In genomic region chr1:159510223-159510530, GRCh38 we compare ENCODE assay signal across 2 cellular contexts.
TF ChIP-seq lines count a peak whose summit lies in the region.

No MANE protein-coding gene starts in this region.

TF ChIP-seq in IMR-90, 13 proteins besides CTCF, POLR2A, EP300 and RAD21:
- 0 out of 2 replicates have a peak, but pooled peaks have one; percentile 5 for TF ChIP-seq CEBPB (IDR thresholded peaks at IDR 0.05; ENCODE audit: low read depth, low read length)
- TF ChIP-seq SMC3 (IDR thresholded peaks at IDR 0.05; ENCODE audit: low read depth, low read length), result no peak
- TF ChIP-seq MAFK (IDR thresholded peaks at IDR 0.05; ENCODE audit: low read depth, low read length), result no peak

TF ChIP-seq in K562, 482 proteins besides CTCF, POLR2A, EP300 and RAD21:
- TF ChIP-seq SREBF1 (IDR thresholded peaks at IDR 0.05; ENCODE audit: borderline replicate concordance, low read depth, low read length) (no peak), CEBPG (CRISPR knock-in tag; IDR thresholded peaks at IDR 0.05) (no peak), CEBPG (tag; conservative IDR thresholded peaks at IDR 0.05 in 1 of 2, IDR thresholded peaks at IDR 0.05 in 1 of 2) (peak in 1 of 2 experiments; percentile 86; a peak in 2 of 4 replicates), MTA3 (IDR thresholded peaks at IDR 0.05; ENCODE audit: borderline replicate concordance) (no peak), NR0B1 (IDR thresholded peaks at IDR 0.05; ENCODE audit: partially characterized antibody) (no peak), CXXC5 (CRISPR knock-in tag; IDR thresholded peaks at IDR 0.05) (no peak), MXI1 (IDR thresholded peaks at IDR 0.05; ENCODE audit: low read depth, low read length) (no peak), ETV5 (CRISPR knock-in tag; IDR thresholded peaks at IDR 0.05; ENCODE audit: low read depth) (no peak), ZNF583 (CRISPR knock-in tag; IDR thresholded peaks at IDR 0.05) (no peak), ZNF41 (CRISPR knock-in tag; conservative IDR thresholded peaks at IDR 0.05) (no peak), MCM2 (IDR thresholded peaks at IDR 0.05; ENCODE audit: low read depth) (no peak), RBM14 (IDR thresholded peaks at IDR 0.05; ENCODE audit: borderline replicate concordance, insufficient read depth, low read depth, low read length) (no peak), ATF3 (IDR thresholded peaks at IDR 0.05) (peak; percentile 35; the same call in 1 of the 2 replicates), ATF3 (CRISPR knock-in tag; conservative IDR thresholded peaks at IDR 0.05) (no peak), PTTG1 (tag; IDR thresholded peaks at IDR 0.05; ENCODE audit: low read depth) (no peak), TRIM24 (IDR thresholded peaks at IDR 0.05) (peak in 1 of 2 experiments; percentile 49; a peak in 1 of 4 replicates)
- TF ChIP-seq, protein P1, sequence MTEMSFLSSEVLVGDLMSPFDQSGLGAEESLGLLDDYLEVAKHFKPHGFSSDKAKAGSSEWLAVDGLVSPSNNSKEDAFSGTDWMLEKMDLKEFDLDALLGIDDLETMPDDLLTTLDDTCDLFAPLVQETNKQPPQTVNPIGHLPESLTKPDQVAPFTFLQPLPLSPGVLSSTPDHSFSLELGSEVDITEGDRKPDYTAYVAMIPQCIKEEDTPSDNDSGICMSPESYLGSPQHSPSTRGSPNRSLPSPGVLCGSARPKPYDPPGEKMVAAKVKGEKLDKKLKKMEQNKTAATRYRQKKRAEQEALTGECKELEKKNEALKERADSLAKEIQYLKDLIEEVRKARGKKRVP (CRISPR knock-in tag; IDR thresholded peaks at IDR 0.05), result peak; percentile 59; the same call in 1 of the 2 replicates
- TF ChIP-seq, protein P2, sequence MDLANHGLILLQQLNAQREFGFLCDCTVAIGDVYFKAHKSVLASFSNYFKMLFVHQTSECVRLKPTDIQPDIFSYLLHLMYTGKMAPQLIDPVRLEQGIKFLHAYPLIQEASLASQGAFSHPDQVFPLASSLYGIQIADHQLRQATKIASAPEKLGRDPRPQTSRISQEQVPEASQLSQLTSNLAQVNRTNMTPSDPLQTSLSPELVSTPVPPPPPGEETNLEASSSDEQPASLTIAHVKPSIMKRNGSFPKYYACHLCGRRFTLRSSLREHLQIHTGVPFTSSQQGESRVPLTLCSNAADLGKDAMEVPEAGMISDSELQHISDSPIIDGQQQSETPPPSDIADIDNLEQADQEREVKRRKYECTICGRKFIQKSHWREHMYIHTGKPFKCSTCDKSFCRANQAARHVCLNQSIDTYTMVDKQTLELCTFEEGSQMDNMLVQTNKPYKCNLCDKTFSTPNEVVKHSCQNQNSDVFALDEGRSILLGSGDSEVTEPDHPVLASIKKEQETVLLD (IDR thresholded peaks at IDR 0.05), result no peak
